In the genomic region with DNA sequence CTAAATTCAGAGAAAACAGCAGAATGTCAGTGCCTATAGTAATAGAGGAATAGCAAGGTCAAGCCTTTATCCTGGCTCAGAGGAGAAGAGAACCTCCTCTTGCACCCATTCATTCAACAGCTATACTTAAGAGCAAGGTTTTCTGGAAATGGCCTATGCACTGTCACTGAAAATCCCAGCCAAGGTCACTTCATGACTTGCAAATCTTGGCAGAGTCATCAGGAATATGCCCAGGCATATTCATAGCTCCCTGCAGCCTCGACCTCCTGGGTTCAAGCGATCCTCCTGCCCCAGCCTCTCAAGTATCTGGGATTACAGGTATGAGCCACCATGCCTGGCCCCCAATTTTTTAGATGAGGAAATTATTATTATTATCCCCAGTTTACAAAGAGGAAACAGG, we compare ENCODE assay signal across 2 cellular contexts.
TF ChIP-seq lines count a peak whose summit lies in the region.

No MANE protein-coding gene starts in this region.

TF ChIP-seq in A549, 52 proteins besides CTCF, POLR2A, EP300 and RAD21 (continued from another document):
- TF ChIP-seq HEYL (CRISPR knock-in tag; IDR thresholded peaks at IDR 0.05): no peak

TF ChIP-seq in H1, 55 proteins besides CTCF, POLR2A, EP300 and RAD21 (continued from another document):
- TF ChIP-seq GTF2F1 (IDR thresholded peaks at IDR 0.05; ENCODE audit: borderline replicate concordance, low read depth, low read length): no peak
- TF ChIP-seq EZH2 (IDR thresholded peaks at IDR 0.05; ENCODE audit: low read depth, low read length, severe bottlenecking): no peak
- TF ChIP-seq RXRA (IDR thresholded peaks at IDR 0.05; ENCODE audit: insufficient read depth, low read depth, low read length): no peak
- no peak for TF ChIP-seq JUND (IDR thresholded peaks at IDR 0.05; ENCODE audit: low read length)
- TF ChIP-seq SIRT6 (IDR thresholded peaks at IDR 0.05; ENCODE audit: low read length): no peak
